Comparison of ENCODE assay signal across 8 cellular contexts in genomic region chr13:72565893-72566292, GRCh38.
DNase-seq lines count a peak whose midpoint lies in the region; ATAC-seq and TF ChIP-seq lines count a peak whose summit lies in the region.

No MANE protein-coding gene starts in this region.

- in situ Hi-C loops in Panc1 (cut with HindIII; ENCODE audit: low pct_unique_long_range_greater_than_20kb, low sequenced_read_pairs): no loop called here

- H3K4me3 ChIP-seq in DND-41 (ENCODE audit: low read depth in 1 of 2, low read length in 2 of 2) (no peak overlapping the region), Panc1 (ENCODE audit: low read depth in 2 of 2, low read length in 2 of 2) (no peak overlapping the region), testis (no peak overlapping the region)

- 60 to 63% methylated on average over 1 of the region's 1 CpG for WGBS in testis, 2 donors

- H3K27me3 Mint-ChIP-seq in immature natural killer cell (ENCODE audit: low read depth in 3 of 3): peaks cover 0 to 3% (median 2%) of the 10 kb centered on the region in 3 donors

- intact Hi-C loops in Panc1 (cut with micrococcal nuclease; ENCODE audit: unreplicated experiment) (no loop called here), testis (cut with DNase I; ENCODE audit: low total_unique reads) (no loop called here)

- no peak overlapping the region for H3K27ac Mint-ChIP-seq in immature natural killer cell

- H3K79me2 ChIP-seq in DND-41 (ENCODE audit: insufficient read depth, low read length): no peaks in the 10 kb centered on the region

- H3K4me2 ChIP-seq in DND-41 (ENCODE audit: insufficient read depth, low read length): no peak overlapping the region

- H3K4me1 Mint-ChIP-seq in immature natural killer cell: no peaks in the 10 kb centered on the region

- no peaks in the 10 kb centered on the region for H3K36me3 Mint-ChIP-seq in immature natural killer cell

- ATAC-seq in DND-41 (ENCODE audit: insufficient read depth, low read depth): 0 out of 3 replicates have a peak, but pooled peaks have one; percentile 45
- peak; percentile 41 for ATAC-seq in HG03442 (IDR thresholded peaks at IDR 0.05; ENCODE audit: unreplicated experiment)
- no peak for ATAC-seq in Panc1
- no peak for ATAC-seq in GM18858 (IDR thresholded peaks at IDR 0.05; ENCODE audit: unreplicated experiment)

- no peaks in the 10 kb centered on the region for H3K4me1 ChIP-seq in DND-41 (ENCODE audit: insufficient read depth, low read length)
- H3K4me1 ChIP-seq in Panc1 (ENCODE audit: control insufficient read depth, insufficient read depth, low read length): no peaks in the 10 kb centered on the region
- no peaks in the 10 kb centered on the region for H3K4me1 ChIP-seq in testis

- peaks cover 3% of the 10 kb centered on the region for H3K27me3 ChIP-seq in DND-41 (ENCODE audit: insufficient read depth, low read length, poor library complexity)
- H3K27me3 ChIP-seq in Panc1 (ENCODE audit: control insufficient read depth, insufficient read depth, low read length): no peaks in the 10 kb centered on the region
- H3K27me3 ChIP-seq in testis: no peaks in the 10 kb centered on the region

- no peaks in the 10 kb centered on the region for H4K20me1 ChIP-seq in DND-41 (ENCODE audit: insufficient read depth, low read length)

- no peaks in the 10 kb centered on the region for H3K36me3 ChIP-seq in DND-41 (ENCODE audit: insufficient read depth, low read length)
- H3K36me3 ChIP-seq in Panc1 (ENCODE audit: control insufficient read depth, insufficient read depth, low read length): no peaks in the 10 kb centered on the region
- no peaks in the 10 kb centered on the region for H3K36me3 ChIP-seq in testis (ENCODE audit: low read depth, missing control alignments)

- H3K9me3 ChIP-seq in DND-41 (ENCODE audit: insufficient read depth, low read length, severe bottlenecking): no peaks in the 10 kb centered on the region
- no peaks in the 10 kb centered on the region for H3K9me3 ChIP-seq in Panc1 (ENCODE audit: control insufficient read depth, insufficient read depth, low read depth, low read length)
- H3K9me3 ChIP-seq in testis: no peaks in the 10 kb centered on the region

- CTCF ChIA-PET in Panc1 (lab: Charles Lee): interaction anchor here (0.6 kb wide), 1 partner anchor 20 kb away, joined by 10 read pairs; no protein-coding TSS in a partner anchor

- no TSS peak for BruUV-seq in Panc1 (replicated peaks; lab: Mats Ljungman, UMichigan)

- no peak overlapping the region for H3K4me3 Mint-ChIP-seq in immature natural killer cell

- H3K9me3 Mint-ChIP-seq in immature natural killer cell: peaks cover 0 to 3% (median 0%) of the 10 kb centered on the region in 6 donors

- no peak overlapping the region for H2AFZ ChIP-seq in DND-41 (ENCODE audit: low read depth, low read length)

- H3K27ac ChIP-seq in DND-41 (ENCODE audit: low read length) (no peak overlapping the region), Panc1 (ENCODE audit: low read length) (no peak overlapping the region), testis (no peak overlapping the region)

- TF ChIP-seq CTCF in DND-41 (IDR thresholded peaks at IDR 0.05; ENCODE audit: borderline replicate concordance, extremely low read depth, low read length, poor library complexity, severe bottlenecking) (peak; percentile 61), Panc1 (IDR thresholded peaks at IDR 0.05) (peak; percentile 35; the same call in 1 of the 2 replicates), testis (IDR thresholded peaks at IDR 0.05) (peak; percentile 15 to 66 (median 39))

- H3K9ac ChIP-seq in DND-41 (ENCODE audit: low read depth, low read length): no peak overlapping the region

- DNase-seq in DND-41 (no peak), Panc1 (ENCODE audit: low read depth, low spot score) (no peak), fibroblast of peridontal ligament (ENCODE audit: extremely low read depth) (peak; percentile 55), testis (no peak), immature natural killer cell (no peak), germinal center (ENCODE audit: low spot score) (no peak)

- POLR2A ChIA-PET in Panc1 (lab: Charles Lee): no interaction called here

- TF ChIP-seq POLR2A in testis (IDR thresholded peaks at IDR 0.05): no peak

Comparison
In these comparisons a context has a peak if more than half of its experiments do, and no peak if none do; other contexts are left out.
1. ATAC-seq: peak in DND-41 (single experiment) and HG03442 (single experiment); none in Panc1 (single experiment) and GM18858 (single experiment).
2. Peak in every context shown above with its lines, with median percentiles within 50 percentile points of each other: CTCF ChIP-seq.